18 cellular contexts compared by ENCODE assay signal in genomic region chr2:108919571-108920373, GRCh38.
"Had no signal": no experiment of that assay in that cellular context is flagged by ENCODE, and none has a peak within 500 bp of the region (broad histone marks: within the 10 kb centered on the region; RNA-seq: fewer than 3 reads in every experiment).

No MANE protein-coding gene starts in this region.

- H3K4me2 ChIP-seq: smooth muscle cell had no signal

- H3K27ac ChIP-seq: body of pancreas, colonic mucosa, esophagus muscularis mucosa, gastroesophageal sphincter, heart left ventricle, left ventricle myocardium inferior, ovary, psoas muscle, right lobe of liver, tibial artery, WERI-Rb-1 had no signal

- ATAC-seq: body of pancreas; gastroesophageal sphincter; heart left ventricle; psoas muscle; stimulated activated naive B cell treated with anti-CD40 and anti-IgM and Interleukin-4, amounts not matched to agents 10 μg/mL and 1 μg/mL and 100 μg/mL, for 72 hours had no signal

- H3K9me3 Mint-ChIP-seq: activated T-helper 1 cell treated with anti-CD3 and anti-CD28 coated beads, Interleukin-12 subunit alpha, Interleukin-12 subunit beta, Interleukin-2, Interleukin-4 antibody, amounts not matched to agents 30 ng/mL and 10 ng/mL and 1 ng/mL, durations not matched to agents 14 hours and 24 hours and 36 hours; stimulated activated naive B cell treated with anti-CD40 and anti-IgM and Interleukin-4, amounts not matched to agents 10 μg/mL and 1 μg/mL and 100 μg/mL, for 72 hours had no signal

- H3K36me3 Mint-ChIP-seq: stimulated activated naive B cell treated with anti-CD40 and anti-IgM and Interleukin-4, amounts not matched to agents 10 μg/mL and 1 μg/mL and 100 μg/mL, for 72 hours had no signal

- H3K4me1 Mint-ChIP-seq: stimulated activated naive B cell treated with anti-CD40 and anti-IgM and Interleukin-4, amounts not matched to agents 10 μg/mL and 1 μg/mL and 100 μg/mL, for 72 hours had no signal

- DNase-seq: activated CD4-positive, alpha-beta T cell treated with anti-CD3 and anti-CD28 coated beads, Interleukin-2, amount 50 U/mL, for 4 hours; activated naive CD4-positive, alpha-beta T cell treated with Interleukin-2 at 50 U/mL for 16 hours; body of pancreas; central memory CD4-positive, alpha-beta T cell; colonic mucosa; heart left ventricle; left ventricle myocardium inferior; psoas muscle; stimulated activated naive B cell treated with anti-CD40 and anti-IgM and Interleukin-4, amounts not matched to agents 10 μg/mL and 1 μg/mL and 100 μg/mL, for 72 hours; SW 1271; WERI-Rb-1 had no signal

- H3K9me3 ChIP-seq: body of pancreas, colonic mucosa, esophagus muscularis mucosa, gastroesophageal sphincter, heart left ventricle, left ventricle myocardium inferior, ovary, psoas muscle, right lobe of liver, tibial artery had no signal

- H3K27ac Mint-ChIP-seq: activated T-helper 1 cell treated with anti-CD3 and anti-CD28 coated beads, Interleukin-12 subunit alpha, Interleukin-12 subunit beta, Interleukin-2, Interleukin-4 antibody, amounts not matched to agents 30 ng/mL and 10 ng/mL and 1 ng/mL, durations not matched to agents 14 hours and 24 hours and 36 hours; stimulated activated naive B cell treated with anti-CD40 and anti-IgM and Interleukin-4, amounts not matched to agents 10 μg/mL and 1 μg/mL and 100 μg/mL, for 72 hours had no signal

- H3K4me1 ChIP-seq: body of pancreas, colonic mucosa, heart left ventricle, left ventricle myocardium inferior, psoas muscle, tibial artery had no signal

- H3K27me3 Mint-ChIP-seq: stimulated activated naive B cell treated with anti-CD40 and anti-IgM and Interleukin-4, amounts not matched to agents 10 μg/mL and 1 μg/mL and 100 μg/mL, for 72 hours had no signal

- H3K27me3 ChIP-seq: body of pancreas, colonic mucosa, esophagus muscularis mucosa, gastroesophageal sphincter, heart left ventricle, ovary, right lobe of liver had no signal

- H3K4me3 Mint-ChIP-seq: activated T-helper 1 cell treated with anti-CD3 and anti-CD28 coated beads, Interleukin-12 subunit alpha, Interleukin-12 subunit beta, Interleukin-2, Interleukin-4 antibody, amounts not matched to agents 30 ng/mL and 10 ng/mL and 1 ng/mL, durations not matched to agents 14 hours and 24 hours and 36 hours; stimulated activated naive B cell treated with anti-CD40 and anti-IgM and Interleukin-4, amounts not matched to agents 10 μg/mL and 1 μg/mL and 100 μg/mL, for 72 hours had no signal

- H3K4me3 ChIP-seq: body of pancreas, colonic mucosa, esophagus muscularis mucosa, gastroesophageal sphincter, heart left ventricle, left ventricle myocardium inferior, ovary, psoas muscle, right lobe of liver, smooth muscle cell, tibial artery had no signal

- H3K36me3 ChIP-seq: colonic mucosa, esophagus muscularis mucosa, gastroesophageal sphincter, heart left ventricle, left ventricle myocardium inferior, ovary, right lobe of liver, tibial artery, WERI-Rb-1 had no signal
